ENCODE assay signal across 1 cellular context in genomic region chr9:121133104-121133816, GRCh38.
TF ChIP-seq lines count a peak whose summit lies in the region.

No MANE protein-coding gene starts in this region.

TF ChIP-seq in HepG2, 621 proteins besides CTCF, POLR2A, EP300 and RAD21 (continued from another document and continues in another):
- TF ChIP-seq FOXO4 (CRISPR knock-in tag; conservative IDR thresholded peaks at IDR 0.05) (no peak), MBD4 (IDR thresholded peaks at IDR 0.05; ENCODE audit: borderline replicate concordance, low read length) (no peak), ZFP37 (CRISPR knock-in tag; IDR thresholded peaks at IDR 0.05; ENCODE audit: borderline replicate concordance) (no peak), MED1 (CRISPR knock-in tag; IDR thresholded peaks at IDR 0.05) (no peak), ZNF124 (CRISPR knock-in tag; IDR thresholded peaks at IDR 0.05) (no peak), SCMH1 (CRISPR knock-in tag; IDR thresholded peaks at IDR 0.05; ENCODE audit: borderline replicate concordance) (no peak), ZFP36L1 (CRISPR knock-in tag; IDR thresholded peaks at IDR 0.05) (0 out of 2 replicates have a peak, but pooled peaks have one; percentile 30), ZNF512 (CRISPR knock-in tag; IDR thresholded peaks at IDR 0.05) (no peak), ZNF572 (CRISPR knock-in tag; IDR thresholded peaks at IDR 0.05) (no peak), ZFP36 (IDR thresholded peaks at IDR 0.05; ENCODE audit: borderline replicate concordance, low read depth, low read length, partially characterized antibody) (no peak), TEF (CRISPR knock-in tag; IDR thresholded peaks at IDR 0.05) (no peak), ZNF101 (CRISPR knock-in tag; IDR thresholded peaks at IDR 0.05; ENCODE audit: borderline replicate concordance, low read depth) (no peak), ZKSCAN1 (IDR thresholded peaks at IDR 0.05; ENCODE audit: low read length) (no peak), ZNF34 (CRISPR knock-in tag; IDR thresholded peaks at IDR 0.05; ENCODE audit: borderline replicate concordance) (no peak), TBP (CRISPR knock-in tag; IDR thresholded peaks at IDR 0.05) (no peak), ZNF296 (CRISPR knock-in tag; conservative IDR thresholded peaks at IDR 0.05) (no peak), ZBTB3 (CRISPR knock-in tag; IDR thresholded peaks at IDR 0.05; ENCODE audit: borderline replicate concordance, low read depth) (no peak), ASH2L (IDR thresholded peaks at IDR 0.05; ENCODE audit: insufficient read length, low read depth, low read length) (no peak), ZNF543 (CRISPR knock-in tag; IDR thresholded peaks at IDR 0.05) (no peak), YY1 (IDR thresholded peaks at IDR 0.05; ENCODE audit: insufficient read depth, insufficient replicate concordance, low read depth, low read length) (peak; percentile 60), ZNF225 (CRISPR knock-in tag; IDR thresholded peaks at IDR 0.05) (no peak), ZBTB21 (CRISPR knock-in tag; IDR thresholded peaks at IDR 0.05) (no peak), HDAC6 (IDR thresholded peaks at IDR 0.05; ENCODE audit: low read depth, low read length) (no peak), ZNF878 (CRISPR knock-in tag; IDR thresholded peaks at IDR 0.05) (no peak), AGO2 (optimal IDR thresholded peaks at IDR 0.05; ENCODE audit: low read depth, low read length) (no peak), HIVEP1 (CRISPR knock-in tag; IDR thresholded peaks at IDR 0.05) (no peak), ZNF337 (CRISPR knock-in tag; IDR thresholded peaks at IDR 0.05; ENCODE audit: borderline replicate concordance, low read depth) (no peak), KLF6 (CRISPR knock-in tag; IDR thresholded peaks at IDR 0.05) (no peak), ZNF451 (CRISPR knock-in tag; IDR thresholded peaks at IDR 0.05) (no peak), GATAD1 (CRISPR knock-in tag; IDR thresholded peaks at IDR 0.05) (no peak), ATF7 (IDR thresholded peaks at IDR 0.05) (no peak), ATF7 (CRISPR knock-in tag; IDR thresholded peaks at IDR 0.05) (no peak), DPF2 (CRISPR knock-in tag; IDR thresholded peaks at IDR 0.05; ENCODE audit: borderline replicate concordance, low read depth) (no peak), IKZF5 (CRISPR knock-in tag; IDR thresholded peaks at IDR 0.05) (no peak), ESRRA (CRISPR knock-in tag; IDR thresholded peaks at IDR 0.05; ENCODE audit: low read depth) (no peak), ZNF335 (CRISPR knock-in tag; IDR thresholded peaks at IDR 0.05) (no peak), ZNF691 (CRISPR knock-in tag; IDR thresholded peaks at IDR 0.05; ENCODE audit: borderline replicate concordance, low read depth) (no peak), ZBTB7B (CRISPR knock-in tag; IDR thresholded peaks at IDR 0.05) (no peak), GMEB1 (CRISPR knock-in tag; IDR thresholded peaks at IDR 0.05; ENCODE audit: borderline replicate concordance) (no peak), ZFP91 (CRISPR knock-in tag; IDR thresholded peaks at IDR 0.05; ENCODE audit: borderline replicate concordance) (peak; percentile 58; the same call in 1 of the 2 replicates), MIXL1 (CRISPR knock-in tag; IDR thresholded peaks at IDR 0.05) (no peak), TCF7L2 (IDR thresholded peaks at IDR 0.05; ENCODE audit: low read depth, low read length) (no peak)
- TF ChIP-seq, protein P1, sequence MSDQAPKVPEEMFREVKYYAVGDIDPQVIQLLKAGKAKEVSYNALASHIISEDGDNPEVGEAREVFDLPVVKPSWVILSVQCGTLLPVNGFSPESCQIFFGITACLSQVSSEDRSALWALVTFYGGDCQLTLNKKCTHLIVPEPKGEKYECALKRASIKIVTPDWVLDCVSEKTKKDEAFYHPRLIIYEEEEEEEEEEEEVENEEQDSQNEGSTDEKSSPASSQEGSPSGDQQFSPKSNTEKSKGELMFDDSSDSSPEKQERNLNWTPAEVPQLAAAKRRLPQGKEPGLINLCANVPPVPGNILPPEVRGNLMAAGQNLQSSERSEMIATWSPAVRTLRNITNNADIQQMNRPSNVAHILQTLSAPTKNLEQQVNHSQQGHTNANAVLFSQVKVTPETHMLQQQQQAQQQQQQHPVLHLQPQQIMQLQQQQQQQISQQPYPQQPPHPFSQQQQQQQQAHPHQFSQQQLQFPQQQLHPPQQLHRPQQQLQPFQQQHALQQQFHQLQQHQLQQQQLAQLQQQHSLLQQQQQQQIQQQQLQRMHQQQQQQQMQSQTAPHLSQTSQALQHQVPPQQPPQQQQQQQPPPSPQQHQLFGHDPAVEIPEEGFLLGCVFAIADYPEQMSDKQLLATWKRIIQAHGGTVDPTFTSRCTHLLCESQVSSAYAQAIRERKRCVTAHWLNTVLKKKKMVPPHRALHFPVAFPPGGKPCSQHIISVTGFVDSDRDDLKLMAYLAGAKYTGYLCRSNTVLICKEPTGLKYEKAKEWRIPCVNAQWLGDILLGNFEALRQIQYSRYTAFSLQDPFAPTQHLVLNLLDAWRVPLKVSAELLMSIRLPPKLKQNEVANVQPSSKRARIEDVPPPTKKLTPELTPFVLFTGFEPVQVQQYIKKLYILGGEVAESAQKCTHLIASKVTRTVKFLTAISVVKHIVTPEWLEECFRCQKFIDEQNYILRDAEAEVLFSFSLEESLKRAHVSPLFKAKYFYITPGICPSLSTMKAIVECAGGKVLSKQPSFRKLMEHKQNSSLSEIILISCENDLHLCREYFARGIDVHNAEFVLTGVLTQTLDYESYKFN (CRISPR knock-in tag; conservative IDR thresholded peaks at IDR 0.05), result peak; percentile 65
- TF ChIP-seq, protein P2, sequence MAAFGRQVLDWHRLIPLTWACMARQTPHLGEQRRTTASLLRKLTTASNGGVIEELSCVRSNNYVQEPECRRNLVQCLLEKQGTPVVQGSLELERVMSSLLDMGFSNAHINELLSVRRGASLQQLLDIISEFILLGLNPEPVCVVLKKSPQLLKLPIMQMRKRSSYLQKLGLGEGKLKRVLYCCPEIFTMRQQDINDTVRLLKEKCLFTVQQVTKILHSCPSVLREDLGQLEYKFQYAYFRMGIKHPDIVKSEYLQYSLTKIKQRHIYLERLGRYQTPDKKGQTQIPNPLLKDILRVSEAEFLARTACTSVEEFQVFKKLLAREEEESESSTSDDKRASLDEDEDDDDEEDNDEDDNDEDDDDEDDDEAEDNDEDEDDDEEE (CRISPR knock-in tag; IDR thresholded peaks at IDR 0.05), result no peak
- TF ChIP-seq, protein P3, sequence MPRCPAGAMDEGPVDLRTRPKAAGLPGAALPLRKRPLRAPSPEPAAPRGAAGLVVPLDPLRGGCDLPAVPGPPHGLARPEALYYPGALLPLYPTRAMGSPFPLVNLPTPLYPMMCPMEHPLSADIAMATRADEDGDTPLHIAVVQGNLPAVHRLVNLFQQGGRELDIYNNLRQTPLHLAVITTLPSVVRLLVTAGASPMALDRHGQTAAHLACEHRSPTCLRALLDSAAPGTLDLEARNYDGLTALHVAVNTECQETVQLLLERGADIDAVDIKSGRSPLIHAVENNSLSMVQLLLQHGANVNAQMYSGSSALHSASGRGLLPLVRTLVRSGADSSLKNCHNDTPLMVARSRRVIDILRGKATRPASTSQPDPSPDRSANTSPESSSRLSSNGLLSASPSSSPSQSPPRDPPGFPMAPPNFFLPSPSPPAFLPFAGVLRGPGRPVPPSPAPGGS (CRISPR knock-in tag; IDR thresholded peaks at IDR 0.05), result no peak
- TF ChIP-seq, protein P4, sequence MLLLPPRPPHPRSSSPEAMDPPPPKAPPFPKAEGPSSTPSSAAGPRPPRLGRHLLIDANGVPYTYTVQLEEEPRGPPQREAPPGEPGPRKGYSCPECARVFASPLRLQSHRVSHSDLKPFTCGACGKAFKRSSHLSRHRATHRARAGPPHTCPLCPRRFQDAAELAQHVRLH (CRISPR knock-in tag; IDR thresholded peaks at IDR 0.05; ENCODE audit: borderline replicate concordance, low read depth), result peak; percentile 55; the same call in 1 of the 2 replicates
- TF ChIP-seq, protein P5, sequence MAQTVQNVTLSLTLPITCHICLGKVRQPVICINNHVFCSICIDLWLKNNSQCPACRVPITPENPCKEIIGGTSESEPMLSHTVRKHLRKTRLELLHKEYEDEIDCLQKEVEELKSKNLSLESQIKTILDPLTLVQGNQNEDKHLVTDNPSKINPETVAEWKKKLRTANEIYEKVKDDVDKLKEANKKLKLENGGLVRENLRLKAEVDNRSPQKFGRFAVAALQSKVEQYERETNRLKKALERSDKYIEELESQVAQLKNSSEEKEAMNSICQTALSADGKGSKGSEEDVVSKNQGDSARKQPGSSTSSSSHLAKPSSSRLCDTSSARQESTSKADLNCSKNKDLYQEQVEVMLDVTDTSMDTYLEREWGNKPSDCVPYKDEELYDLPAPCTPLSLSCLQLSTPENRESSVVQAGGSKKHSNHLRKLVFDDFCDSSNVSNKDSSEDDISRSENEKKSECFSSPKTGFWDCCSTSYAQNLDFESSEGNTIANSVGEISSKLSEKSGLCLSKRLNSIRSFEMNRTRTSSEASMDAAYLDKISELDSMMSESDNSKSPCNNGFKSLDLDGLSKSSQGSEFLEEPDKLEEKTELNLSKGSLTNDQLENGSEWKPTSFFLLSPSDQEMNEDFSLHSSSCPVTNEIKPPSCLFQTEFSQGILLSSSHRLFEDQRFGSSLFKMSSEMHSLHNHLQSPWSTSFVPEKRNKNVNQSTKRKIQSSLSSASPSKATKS (CRISPR knock-in tag; IDR thresholded peaks at IDR 0.05), result no peak
